ENCODE assay signal across 1 cellular context in the genomic region with DNA sequence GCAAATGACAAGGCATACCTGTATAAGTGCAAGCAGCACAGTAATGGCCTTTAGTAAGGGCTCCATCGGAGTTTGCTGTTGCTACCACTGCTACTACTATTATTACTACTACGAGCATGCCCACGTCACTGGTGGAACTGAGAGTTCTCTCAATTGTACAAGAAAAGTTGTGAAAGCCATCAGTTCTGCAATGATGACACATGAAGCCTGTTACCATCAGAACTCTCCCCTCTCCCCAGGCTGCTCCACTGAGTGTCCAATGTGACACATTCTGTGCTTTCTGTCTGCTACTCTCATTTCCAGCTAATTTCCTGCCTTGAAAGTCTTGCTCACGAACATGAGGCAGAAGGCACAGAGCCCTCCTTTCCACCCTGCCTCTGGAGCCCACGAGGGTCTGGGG.
TF ChIP-seq lines count a peak whose summit lies in the region.

No MANE protein-coding gene starts in this region.

TF ChIP-seq in GM23338, 12 proteins besides CTCF, POLR2A, EP300 and RAD21:
- TF ChIP-seq, protein P1, sequence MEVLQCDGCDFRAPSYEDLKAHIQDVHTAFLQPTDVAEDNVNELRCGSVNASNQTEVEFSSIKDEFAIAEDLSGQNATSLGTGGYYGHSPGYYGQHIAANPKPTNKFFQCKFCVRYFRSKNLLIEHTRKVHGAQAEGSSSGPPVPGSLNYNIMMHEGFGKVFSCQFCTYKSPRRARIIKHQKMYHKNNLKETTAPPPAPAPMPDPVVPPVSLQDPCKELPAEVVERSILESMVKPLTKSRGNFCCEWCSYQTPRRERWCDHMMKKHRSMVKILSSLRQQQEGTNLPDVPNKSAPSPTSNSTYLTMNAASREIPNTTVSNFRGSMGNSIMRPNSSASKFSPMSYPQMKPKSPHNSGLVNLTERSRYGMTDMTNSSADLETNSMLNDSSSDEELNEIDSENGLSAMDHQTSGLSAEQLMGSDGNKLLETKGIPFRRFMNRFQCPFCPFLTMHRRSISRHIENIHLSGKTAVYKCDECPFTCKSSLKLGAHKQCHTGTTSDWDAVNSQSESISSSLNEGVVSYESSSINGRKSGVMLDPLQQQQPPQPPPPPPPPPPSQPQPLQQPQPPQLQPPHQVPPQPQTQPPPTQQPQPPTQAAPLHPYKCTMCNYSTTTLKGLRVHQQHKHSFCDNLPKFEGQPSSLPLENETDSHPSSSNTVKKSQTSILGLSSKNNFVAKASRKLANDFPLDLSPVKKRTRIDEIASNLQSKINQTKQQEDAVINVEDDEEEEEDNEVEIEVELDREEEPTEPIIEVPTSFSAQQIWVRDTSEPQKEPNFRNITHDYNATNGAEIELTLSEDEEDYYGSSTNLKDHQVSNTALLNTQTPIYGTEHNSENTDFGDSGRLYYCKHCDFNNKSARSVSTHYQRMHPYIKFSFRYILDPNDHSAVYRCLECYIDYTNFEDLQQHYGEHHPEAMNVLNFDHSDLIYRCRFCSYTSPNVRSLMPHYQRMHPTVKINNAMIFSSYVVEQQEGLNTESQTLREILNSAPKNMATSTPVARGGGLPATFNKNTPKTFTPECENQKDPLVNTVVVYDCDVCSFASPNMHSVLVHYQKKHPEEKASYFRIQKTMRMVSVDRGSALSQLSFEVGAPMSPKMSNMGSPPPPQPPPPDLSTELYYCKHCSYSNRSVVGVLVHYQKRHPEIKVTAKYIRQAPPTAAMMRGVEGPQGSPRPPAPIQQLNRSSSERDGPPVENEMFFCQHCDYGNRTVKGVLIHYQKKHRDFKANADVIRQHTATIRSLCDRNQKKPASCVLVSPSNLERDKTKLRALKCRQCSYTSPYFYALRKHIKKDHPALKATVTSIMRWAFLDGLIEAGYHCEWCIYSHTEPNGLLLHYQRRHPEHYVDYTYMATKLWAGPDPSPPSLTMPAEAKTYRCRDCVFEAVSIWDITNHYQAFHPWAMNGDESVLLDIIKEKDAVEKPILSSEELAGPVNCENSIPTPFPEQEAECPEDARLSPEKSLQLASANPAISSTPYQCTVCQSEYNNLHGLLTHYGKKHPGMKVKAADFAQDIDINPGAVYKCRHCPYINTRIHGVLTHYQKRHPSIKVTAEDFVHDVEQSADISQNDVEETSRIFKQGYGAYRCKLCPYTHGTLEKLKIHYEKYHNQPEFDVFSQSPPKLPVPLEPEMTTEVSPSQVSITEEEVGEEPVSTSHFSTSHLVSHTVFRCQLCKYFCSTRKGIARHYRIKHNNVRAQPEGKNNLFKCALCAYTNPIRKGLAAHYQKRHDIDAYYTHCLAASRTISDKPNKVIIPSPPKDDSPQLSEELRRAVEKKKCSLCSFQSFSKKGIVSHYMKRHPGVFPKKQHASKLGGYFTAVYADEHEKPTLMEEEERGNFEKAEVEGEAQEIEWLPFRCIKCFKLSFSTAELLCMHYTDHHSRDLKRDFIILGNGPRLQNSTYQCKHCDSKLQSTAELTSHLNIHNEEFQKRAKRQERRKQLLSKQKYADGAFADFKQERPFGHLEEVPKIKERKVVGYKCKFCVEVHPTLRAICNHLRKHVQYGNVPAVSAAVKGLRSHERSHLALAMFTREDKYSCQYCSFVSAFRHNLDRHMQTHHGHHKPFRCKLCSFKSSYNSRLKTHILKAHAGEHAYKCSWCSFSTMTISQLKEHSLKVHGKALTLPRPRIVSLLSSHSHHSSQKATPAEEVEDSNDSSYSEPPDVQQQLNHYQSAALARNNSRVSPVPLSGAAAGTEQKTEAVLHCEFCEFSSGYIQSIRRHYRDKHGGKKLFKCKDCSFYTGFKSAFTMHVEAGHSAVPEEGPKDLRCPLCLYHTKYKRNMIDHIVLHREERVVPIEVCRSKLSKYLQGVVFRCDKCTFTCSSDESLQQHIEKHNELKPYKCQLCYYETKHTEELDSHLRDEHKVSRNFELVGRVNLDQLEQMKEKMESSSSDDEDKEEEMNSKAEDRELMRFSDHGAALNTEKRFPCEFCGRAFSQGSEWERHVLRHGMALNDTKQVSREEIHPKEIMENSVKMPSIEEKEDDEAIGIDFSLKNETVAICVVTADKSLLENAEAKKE (CRISPR knock-in tag; IDR thresholded peaks at IDR 0.05) = no peak
- TF ChIP-seq EZH2 (IDR thresholded peaks at IDR 0.05; ENCODE audit: low read depth, unreplicated experiment) (no peak), EZH2phosphoT487 (IDR thresholded peaks at IDR 0.05; ENCODE audit: unreplicated experiment) (no peak), ZNF331 (CRISPR knock-in tag; IDR thresholded peaks at IDR 0.05; ENCODE audit: low read depth) (no peak), STAT1 (IDR thresholded peaks at IDR 0.05; ENCODE audit: unreplicated experiment) (no peak), JUNB (IDR thresholded peaks at IDR 0.05; ENCODE audit: unreplicated experiment) (no peak), POLR2AphosphoS5 (IDR thresholded peaks at IDR 0.05; ENCODE audit: low read depth) (no peak), ZNF114 (CRISPR knock-in tag; IDR thresholded peaks at IDR 0.05) (no peak), CREB1 (CRISPR knock-in tag; IDR thresholded peaks at IDR 0.05; ENCODE audit: low read depth) (no peak), NANOG (IDR thresholded peaks at IDR 0.05; ENCODE audit: borderline replicate concordance) (no peak)
- TF ChIP-seq, protein P2, sequence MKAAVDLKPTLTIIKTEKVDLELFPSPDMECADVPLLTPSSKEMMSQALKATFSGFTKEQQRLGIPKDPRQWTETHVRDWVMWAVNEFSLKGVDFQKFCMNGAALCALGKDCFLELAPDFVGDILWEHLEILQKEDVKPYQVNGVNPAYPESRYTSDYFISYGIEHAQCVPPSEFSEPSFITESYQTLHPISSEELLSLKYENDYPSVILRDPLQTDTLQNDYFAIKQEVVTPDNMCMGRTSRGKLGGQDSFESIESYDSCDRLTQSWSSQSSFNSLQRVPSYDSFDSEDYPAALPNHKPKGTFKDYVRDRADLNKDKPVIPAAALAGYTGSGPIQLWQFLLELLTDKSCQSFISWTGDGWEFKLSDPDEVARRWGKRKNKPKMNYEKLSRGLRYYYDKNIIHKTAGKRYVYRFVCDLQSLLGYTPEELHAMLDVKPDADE (IDR thresholded peaks at IDR 0.05) = no peak
- TF ChIP-seq, protein P3, sequence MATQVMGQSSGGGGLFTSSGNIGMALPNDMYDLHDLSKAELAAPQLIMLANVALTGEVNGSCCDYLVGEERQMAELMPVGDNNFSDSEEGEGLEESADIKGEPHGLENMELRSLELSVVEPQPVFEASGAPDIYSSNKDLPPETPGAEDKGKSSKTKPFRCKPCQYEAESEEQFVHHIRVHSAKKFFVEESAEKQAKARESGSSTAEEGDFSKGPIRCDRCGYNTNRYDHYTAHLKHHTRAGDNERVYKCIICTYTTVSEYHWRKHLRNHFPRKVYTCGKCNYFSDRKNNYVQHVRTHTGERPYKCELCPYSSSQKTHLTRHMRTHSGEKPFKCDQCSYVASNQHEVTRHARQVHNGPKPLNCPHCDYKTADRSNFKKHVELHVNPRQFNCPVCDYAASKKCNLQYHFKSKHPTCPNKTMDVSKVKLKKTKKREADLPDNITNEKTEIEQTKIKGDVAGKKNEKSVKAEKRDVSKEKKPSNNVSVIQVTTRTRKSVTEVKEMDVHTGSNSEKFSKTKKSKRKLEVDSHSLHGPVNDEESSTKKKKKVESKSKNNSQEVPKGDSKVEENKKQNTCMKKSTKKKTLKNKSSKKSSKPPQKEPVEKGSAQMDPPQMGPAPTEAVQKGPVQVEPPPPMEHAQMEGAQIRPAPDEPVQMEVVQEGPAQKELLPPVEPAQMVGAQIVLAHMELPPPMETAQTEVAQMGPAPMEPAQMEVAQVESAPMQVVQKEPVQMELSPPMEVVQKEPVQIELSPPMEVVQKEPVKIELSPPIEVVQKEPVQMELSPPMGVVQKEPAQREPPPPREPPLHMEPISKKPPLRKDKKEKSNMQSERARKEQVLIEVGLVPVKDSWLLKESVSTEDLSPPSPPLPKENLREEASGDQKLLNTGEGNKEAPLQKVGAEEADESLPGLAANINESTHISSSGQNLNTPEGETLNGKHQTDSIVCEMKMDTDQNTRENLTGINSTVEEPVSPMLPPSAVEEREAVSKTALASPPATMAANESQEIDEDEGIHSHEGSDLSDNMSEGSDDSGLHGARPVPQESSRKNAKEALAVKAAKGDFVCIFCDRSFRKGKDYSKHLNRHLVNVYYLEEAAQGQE (IDR thresholded peaks at IDR 0.05; ENCODE audit: unreplicated experiment) = no peak
